ENCODE assay signal across 8 cellular contexts in genomic region chr13:20128459-20128927, GRCh38. TPM values are rescaled to one million over a fixed set of nuclear protein-coding genes. Genes with fewer than 3 reads are reported as not detected.
DNase-seq lines count a peak whose midpoint lies in the region; ATAC-seq, FAIRE-seq and TF ChIP-seq lines count a peak whose summit lies in the region.

No MANE protein-coding gene starts in this region.

- peak overlapping the region in 3 of 4 donors; percentile 18 to 77 (median 50) for H3K4me3 ChIP-seq in adrenal gland
- peak overlapping the region in 4 of 5 donors; percentile 60 to 84 (median 72) for H3K4me3 ChIP-seq in subcutaneous abdominal adipose tissue (ENCODE audit: low read depth in 1 of 5, low read length in 5 of 5)

- peak overlapping the region in 4 of 5 donors; percentile 79 to 89 (median 84) for H3K27ac ChIP-seq in adrenal gland
- H3K27ac ChIP-seq in subcutaneous abdominal adipose tissue (ENCODE audit: low read depth, low read length), result no peak overlapping the region

- WGBS in adrenal gland, 4 donors, result 1 to 3% (median 2%) methylated on average over 22 to 28 of the region's 28 CpGs; no CpG with 5 or more reads in 1 of the 4 donors

- peak in 5 of 6 experiments; percentile 18 to 23 (median 20) for TF ChIP-seq CTCF in adrenal gland (IDR thresholded peaks at IDR 0.05)

- intact Hi-C loops in adrenal gland (cut with DNase I), result no loop called here

- peak overlapping the region in 4 of 5 donors; percentile 68 to 88 (median 80) for H3K9ac ChIP-seq in subcutaneous abdominal adipose tissue (ENCODE audit: low read length in 5 of 5)

- ATAC-seq in HG03432 (IDR thresholded peaks at IDR 0.05; ENCODE audit: unreplicated experiment) (peak; percentile 23), HG03196 (IDR thresholded peaks at IDR 0.05; ENCODE audit: unreplicated experiment) (no peak)

- peak; percentile 31 for FAIRE-seq in GM18507 (lab: Jason Lieb, UNC)

- H3K9me3 ChIP-seq in adrenal gland (replicated peaks in 1 of 3) (no peaks in the 10 kb centered on the region), subcutaneous abdominal adipose tissue (ENCODE audit: control insufficient read depth in 5 of 5, low read length in 5 of 5) (no peaks in the 10 kb centered on the region)

- H3K36me3 ChIP-seq in adrenal gland (replicated peaks in 1 of 2) (no peaks in the 10 kb centered on the region), subcutaneous abdominal adipose tissue (ENCODE audit: control insufficient read depth in 5 of 5, insufficient read depth in 5 of 5, low read length in 5 of 5) (no peaks in the 10 kb centered on the region)

- no peaks in the 10 kb centered on the region for H3K27me3 ChIP-seq in adrenal gland
- peaks cover 0 to 12% (median 3%) of the 10 kb centered on the region in 5 donors for H3K27me3 ChIP-seq in subcutaneous abdominal adipose tissue (ENCODE audit: control insufficient read depth in 5 of 5, insufficient read depth in 4 of 5, low read length in 5 of 5)

- no peak for TF ChIP-seq POLR2A in adrenal gland (IDR thresholded peaks at IDR 0.05)

- DNase-seq in GM18507 (ENCODE audit: extremely low spot score, insufficient read length, low read depth) (no peak), adrenal gland (peak in 4 of 7 donors; percentile 27 to 52 (median 30)), kidney tubule cell (ENCODE audit: low spot score) (peak; percentile 13), G401 (ENCODE audit: low spot score) (no peak), KBM-7 (no peak)

- H3K4me1 ChIP-seq in adrenal gland (replicated peaks in 1 of 2) (peaks cover 11 to 13% of the 10 kb centered on the region in 2 donors), subcutaneous abdominal adipose tissue (ENCODE audit: control insufficient read depth in 5 of 5, insufficient read depth in 5 of 5, low read length in 5 of 5) (peaks cover 0 to 17% (median 14%) of the 10 kb centered on the region in 5 donors)

- in situ Hi-C loops in G401 (cut with HindIII; ENCODE audit: low sequenced_read_pairs), result no loop called here
- in situ Hi-C loops in KBM-7 (cut with MboI; ENCODE audit: low pct_unique_long_range_greater_than_20kb, low sequenced_read_pairs), result no loop called here

RNA-seq across cellular contexts. Expression of gene GJA3, which starts 32.4 kb away (rescaled TPM):
- not detected for total RNA-seq in adrenal gland
- polyA plus RNA-seq in adrenal gland, result under 1 TPM in 1 of 3 donors, not detected in 2; under 0.01 TPM
- total RNA-seq in G401 (2014; rRNA removed; shearing (Covaris generic)), result 2.8 and 3.6 TPM in 2 replicates

Comparison
In these comparisons a context has a peak if more than half of its experiments do, and no peak if none do; other contexts are left out.
1. DNase-seq: peak in adrenal gland (4 of 7) and kidney tubule cell (single experiment); none in GM18507 (single experiment), G401 (single experiment) and KBM-7 (single experiment).